ENCODE assay signal across 8 cellular contexts in genomic region chr7:1533255-1533568, GRCh38. TPM values are rescaled to one million over a fixed set of nuclear protein-coding genes. Genes with fewer than 3 reads are reported as not detected.
DNase-seq lines count a peak whose midpoint lies in the region; ATAC-seq, FAIRE-seq and TF ChIP-seq lines count a peak whose summit lies in the region.

No MANE protein-coding gene starts in this region.

- no peaks in the 10 kb centered on the region for H3K27me3 Mint-ChIP-seq in CD4-positive, alpha-beta memory T cell

- TF ChIP-seq CTCF in Panc1 (IDR thresholded peaks at IDR 0.05) (no peak), epithelial cell of esophagus (IDR thresholded peaks at IDR 0.05; ENCODE audit: insufficient read depth, low read depth, low read length, missing control alignments) (no peak), prostate gland (IDR thresholded peaks at IDR 0.05) (no peak)

- WGBS in prostate gland = 26% methylated on average over 9 of the region's 9 CpGs

- BruUV-seq in Panc1 (replicated peaks; lab: Mats Ljungman, UMichigan) = no TSS peak

- H3K4me3 Mint-ChIP-seq in CD4-positive, alpha-beta memory T cell = peak overlapping the region in 7 of 8 donors; percentile 89 to 94 (median 89)

- no peak for TF ChIP-seq POLR2A in prostate gland (IDR thresholded peaks at IDR 0.05)

- H3K36me3 ChIP-seq in CD4-positive, alpha-beta memory T cell (ENCODE audit: insufficient read depth, low read length) = no peaks in the 10 kb centered on the region
- H3K36me3 ChIP-seq in Panc1 (ENCODE audit: control insufficient read depth, insufficient read depth, low read length) = no peaks in the 10 kb centered on the region
- H3K36me3 ChIP-seq in prostate gland = no peaks in the 10 kb centered on the region

- no peak for DNase-seq in CD4-positive, alpha-beta memory T cell
- no peak for DNase-seq in Panc1 (ENCODE audit: low read depth, low spot score)
- DNase-seq in epithelial cell of esophagus (ENCODE audit: low read depth) = no peak
- no peak for DNase-seq in prostate gland (ENCODE audit: low spot score)
- no peak for DNase-seq in urothelium cell line (ENCODE audit: low spot score)
- no peak for DNase-seq in DMS 273 (lab: John Stamatoyannopoulos, UW; ENCODE audit: unreplicated experiment)

- H3K36me3 Mint-ChIP-seq in CD4-positive, alpha-beta memory T cell = peaks cover 4 to 25% of the 10 kb centered on the region in 2 donors

- no peak for FAIRE-seq in urothelium cell line (lab: Jason Lieb, UNC)

- H3K9me3 ChIP-seq in CD4-positive, alpha-beta memory T cell (ENCODE audit: control insufficient read depth in 1 of 2, low read length in 2 of 2) = no peaks in the 10 kb centered on the region
- H3K9me3 ChIP-seq in Panc1 (ENCODE audit: control insufficient read depth, insufficient read depth, low read depth, low read length) (no peaks in the 10 kb centered on the region), prostate gland (no peaks in the 10 kb centered on the region)

- in situ Hi-C loops in Panc1 (cut with HindIII; ENCODE audit: low pct_unique_long_range_greater_than_20kb, low sequenced_read_pairs) = no loop called here

- intact Hi-C loops in CD4-positive, alpha-beta memory T cell (cut with micrococcal nuclease) = no loop called here
- intact Hi-C loops in Panc1 (cut with micrococcal nuclease; ENCODE audit: unreplicated experiment) (no loop called here), prostate gland (cut with DNase I) (no loop called here)

- H3K4me3 ChIP-seq in CD4-positive, alpha-beta memory T cell (ENCODE audit: low read length in 2 of 2) = peak overlapping the region; percentile 42 to 74
- H3K4me3 ChIP-seq in Panc1 (ENCODE audit: low read depth in 2 of 2, low read length in 2 of 2) = peak overlapping the region; percentile 71 to 86
- peak overlapping the region; percentile 65 for H3K4me3 ChIP-seq in epithelial cell of esophagus (ENCODE audit: low read length)
- H3K4me3 ChIP-seq in prostate gland = peak overlapping the region; percentile 49 to 68

- peak overlapping the region; percentile 95 to 98 (median 96) for H3K27ac Mint-ChIP-seq in CD4-positive, alpha-beta memory T cell

- H3K4me1 ChIP-seq in CD4-positive, alpha-beta memory T cell (ENCODE audit: insufficient read depth, low read length) = peaks cover 38% of the 10 kb centered on the region
- H3K4me1 ChIP-seq in Panc1 (ENCODE audit: control insufficient read depth, insufficient read depth, low read length) = peaks cover 45% of the 10 kb centered on the region
- H3K4me1 ChIP-seq in prostate gland (replicated peaks) = peaks cover 26% of the 10 kb centered on the region

- POLR2A ChIA-PET in CD4-positive, alpha-beta memory T cell (lab: Charles Lee; ENCODE audit: partially characterized antibody) = interaction anchor here (1.0 to 3.3 kb wide), 5 partner anchors 21 to 709 kb away, joined by 3 to 18 read pairs (median 6); partner anchors contain the start of genes INTS1, MRM2, NUDT1 and PSMG3
- POLR2A ChIA-PET in Panc1 (lab: Charles Lee) = interaction anchor here (0.6 to 0.7 kb wide), 3 partner anchors 26 to 710 kb away, joined by 3 to 4 read pairs (median 4); no protein-coding TSS in a partner anchor

- peaks cover 0 to 2% (median 0%) of the 10 kb centered on the region in 8 donors for H3K9me3 Mint-ChIP-seq in CD4-positive, alpha-beta memory T cell

- no peak for ATAC-seq in Panc1
- no peak for ATAC-seq in GM19463 (IDR thresholded peaks at IDR 0.05; ENCODE audit: unreplicated experiment)
- ATAC-seq in HG02884 (IDR thresholded peaks at IDR 0.05; ENCODE audit: unreplicated experiment) = no peak

- no peaks in the 10 kb centered on the region for H3K27me3 ChIP-seq in CD4-positive, alpha-beta memory T cell (ENCODE audit: insufficient read depth, low read length)
- H3K27me3 ChIP-seq in Panc1 (ENCODE audit: control insufficient read depth, insufficient read depth, low read length) = no peaks in the 10 kb centered on the region
- H3K27me3 ChIP-seq in prostate gland (replicated peaks; ENCODE audit: insufficient read depth) = no peaks in the 10 kb centered on the region

- H3K27ac ChIP-seq in CD4-positive, alpha-beta memory T cell (ENCODE audit: low read depth, low read length) = peak overlapping the region; percentile 77
- peak overlapping the region; percentile 88 for H3K27ac ChIP-seq in Panc1 (ENCODE audit: low read length)
- peak overlapping the region; percentile 99 for H3K27ac ChIP-seq in prostate gland

- CTCF ChIA-PET in CD4-positive, alpha-beta memory T cell (lab: Charles Lee; ENCODE audit: partially characterized antibody) = interaction anchor here (1.5 kb wide), 1 partner anchor 23 kb away, joined by 9 read pairs; the partner anchor contains the start of gene TMEM184A
- CTCF ChIA-PET in Panc1 (lab: Charles Lee) = interaction anchor here (0.5 to 0.7 kb wide), 2 partner anchors 24 to 58 kb away, joined by 3 read pairs; no protein-coding TSS in a partner anchor

- peaks cover 12 to 42% (median 27%) of the 10 kb centered on the region in 4 donors for H3K4me1 Mint-ChIP-seq in CD4-positive, alpha-beta memory T cell

RNA-seq across cellular contexts. Expression of gene MAFK, which starts 2.7 kb away (rescaled TPM):
- total RNA-seq in CD4-positive, alpha-beta memory T cell = 10 to 100 TPM; 50.1 to 50.3 TPM
- polyA plus RNA-seq in CD4-positive, alpha-beta memory T cell = 1 to 10 TPM in 1 of 2 donors, under 1 TPM in 1; 0.32 to 1.0 TPM
- total RNA-seq in Panc1 (2021; ENCODE audit: unreplicated experiment) (125 TPM), prostate gland (10 to 100 TPM; 29.1 to 50.6 TPM)
- polyA plus RNA-seq in Panc1 (2012; ENCODE audit: insufficient read length) = 120 TPM

RNA-seq across cellular contexts. Expression of gene TMEM184A, which starts 22.8 kb away (rescaled TPM):
- total RNA-seq in CD4-positive, alpha-beta memory T cell = not detected
- not detected for polyA plus RNA-seq in CD4-positive, alpha-beta memory T cell
- total RNA-seq in Panc1 (2021; ENCODE audit: unreplicated experiment) (9.2 TPM), prostate gland (10 to 100 TPM; 15.4 to 59.2 TPM)
- 13.7 TPM for polyA plus RNA-seq in Panc1 (2012; ENCODE audit: insufficient read length)

RNA-seq across cellular contexts. Expression of gene INTS1, which starts 29.0 kb away (rescaled TPM):
- 100 to 1,000 TPM; 135 to 137 TPM for total RNA-seq in CD4-positive, alpha-beta memory T cell
- polyA plus RNA-seq in CD4-positive, alpha-beta memory T cell = 10 to 100 TPM in 1 of 2 donors, 1 to 10 TPM in 1; 6.0 to 29.2 TPM
- 173 TPM for total RNA-seq in Panc1 (2021; ENCODE audit: unreplicated experiment)
- 196 TPM for polyA plus RNA-seq in Panc1 (2012; ENCODE audit: insufficient read length)
- total RNA-seq in prostate gland = 100 to 1,000 TPM in 1 of 2 donors, 10 to 100 TPM in 1; 64.9 to 146 TPM

RNA-seq across cellular contexts. Expression of gene PSMG3, which starts 36.6 kb away (rescaled TPM):
- total RNA-seq in CD4-positive, alpha-beta memory T cell = 10 to 100 TPM; 19.3 to 22.2 TPM
- polyA plus RNA-seq in CD4-positive, alpha-beta memory T cell = 10 to 100 TPM; 39.7 to 50.2 TPM
- total RNA-seq in Panc1 (2021; ENCODE audit: unreplicated experiment) (59.4 TPM), prostate gland (10 to 100 TPM; 50.0 to 51.6 TPM)
- polyA plus RNA-seq in Panc1 (2012; ENCODE audit: insufficient read length) = 81.5 TPM
